ENCODE assay signal across 8 cellular contexts in genomic region chr19:6271721-6272410, GRCh38. TPM values are rescaled to one million over a fixed set of nuclear protein-coding genes. Genes with fewer than 3 reads are reported as not detected.
A peak's percentile ranks its signal among the peaks of the same experiment; 100 is the strongest.
DNase-seq lines count a peak whose midpoint lies in the region; ATAC-seq, FAIRE-seq and TF ChIP-seq lines count a peak whose summit lies in the region.

No MANE protein-coding gene starts in this region.

- peak overlapping the region; percentile 82 for H3K9ac ChIP-seq in GM23248

- no peaks in the 10 kb centered on the region for H3K36me3 ChIP-seq in GM23248 (ENCODE audit: low read depth)
- H3K36me3 ChIP-seq in prostate gland = no peaks in the 10 kb centered on the region
- peaks cover 2% of the 10 kb centered on the region in 2 donors for H3K36me3 ChIP-seq in small intestine (ENCODE audit: control insufficient read depth in 2 of 2, insufficient read depth in 2 of 2, low read length in 2 of 2)

- H3K4me1 ChIP-seq in GM23248 (ENCODE audit: insufficient read depth) = peaks cover 63% of the 10 kb centered on the region
- peaks cover 61% of the 10 kb centered on the region for H3K4me1 ChIP-seq in prostate gland (replicated peaks)
- peaks cover 0 to 16% of the 10 kb centered on the region in 2 donors for H3K4me1 ChIP-seq in small intestine (ENCODE audit: control insufficient read depth in 2 of 2, insufficient read depth in 1 of 2, low read depth in 1 of 2, low read length in 1 of 2)

- no peaks in the 10 kb centered on the region for H4K20me1 ChIP-seq in GM23248 (ENCODE audit: insufficient read depth)

- no peak for FAIRE-seq in small intestine (lab: Jason Lieb, UNC)

- H3K9me3 ChIP-seq in GM23248 (ENCODE audit: low read depth) (no peaks in the 10 kb centered on the region), prostate gland (no peaks in the 10 kb centered on the region), small intestine (ENCODE audit: control insufficient read depth, low read depth) (no peaks in the 10 kb centered on the region)

- intact Hi-C loops in left cardiac atrium (cut with DNase I) = loop anchor here (5.0 to 10.0 kb wide), 3 partner anchors 35 to 207 kb away; no protein-coding TSS in a partner anchor
- intact Hi-C loops in prostate gland (cut with DNase I) = loop anchor here (5.0 to 10.0 kb wide), 3 partner anchors 40 to 217 kb away; partner anchors contain the start of gene KHSRP

- no peaks in the 10 kb centered on the region for H3K27me3 ChIP-seq in GM23248 (replicated peaks; ENCODE audit: insufficient read depth)
- no peaks in the 10 kb centered on the region for H3K27me3 ChIP-seq in prostate gland (replicated peaks; ENCODE audit: insufficient read depth)
- no peaks in the 10 kb centered on the region for H3K27me3 ChIP-seq in small intestine (ENCODE audit: control insufficient read depth in 2 of 2, insufficient read depth in 2 of 2, low read length in 2 of 2)

- peak overlapping the region; percentile 24; the same call in 1 of the 2 replicates for H2AFZ ChIP-seq in GM23248

- no peaks in the 10 kb centered on the region for H3K9me2 ChIP-seq in GM23248 (ENCODE audit: insufficient read depth)

- TF ChIP-seq POLR2A in prostate gland (IDR thresholded peaks at IDR 0.05) = no peak

- H3F3A ChIP-seq in GM23248 (ENCODE audit: insufficient read depth) = peaks cover 44% of the 10 kb centered on the region

- peaks cover 86% of the 10 kb centered on the region for H3K79me2 ChIP-seq in GM23248 (ENCODE audit: insufficient read depth)

- no peak for TF ChIP-seq CTCF in prostate gland (IDR thresholded peaks at IDR 0.05)

- H3K4me3 ChIP-seq in GM23248 (peak overlapping the region; percentile 54), prostate gland (peak overlapping the region; percentile 4 to 18), small intestine (ENCODE audit: low read depth in 1 of 2, low read length in 2 of 2) (no peak overlapping the region)

- in situ Hi-C loops in GM23248 (cut with MboI) = no loop called here

- H3K27ac ChIP-seq in GM23248 = peak overlapping the region; percentile 97
- H3K27ac ChIP-seq in prostate gland = peak overlapping the region; percentile 79 to 87
- H3K27ac ChIP-seq in small intestine (ENCODE audit: low read depth in 1 of 2, low read length in 1 of 2) = peak overlapping the region in 1 of 2 donors; percentile 78

- H3K4me2 ChIP-seq in GM23248 (ENCODE audit: unreplicated experiment) = peak overlapping the region; percentile 87

- WGBS in GM23248 (ENCODE audit: low coverage in 1 of 2, low lambda C conversion rate in 2 of 2, missing lambda C conversion rate in 2 of 2), 2 experiments = 2% methylated on average over 29 to 35 of the region's 35 CpGs
- WGBS in prostate gland = 15% methylated on average over 35 of the region's 35 CpGs
- 39 to 82% (median 73%) methylated on average over 31 to 35 of the region's 35 CpGs for WGBS in small intestine, 3 donors

- DNase-seq in GM23248 (peak; percentile 89), amniotic epithelial cell (ENCODE audit: low read depth) (peak; percentile 63), left cardiac atrium (peak; percentile 94), prostate gland (ENCODE audit: low spot score) (peak; percentile 62), small intestine (no peak), NCI-H1930 (lab: John Stamatoyannopoulos, UW) (no peak), DMS153 (lab: John Stamatoyannopoulos, UW) (no peak)

- ATAC-seq in left cardiac atrium (peak; percentile 79 to 86), HG02852 (IDR thresholded peaks at IDR 0.05; ENCODE audit: unreplicated experiment) (no peak)

RNA-seq across cellular contexts. Expression of gene MLLT1, which starts 7.9 kb away (rescaled TPM):
- total RNA-seq in GM23248 (2014; rRNA removed; shearing (Covaris generic)) = 17.3 and 19.1 TPM in 2 replicates
- polyA plus RNA-seq in GM23248 (2016; fragmentation: Nextera tagmentation; extraction: Ambion mirVana) = 13.3 and 14.3 TPM in 2 replicates
- 10 to 100 TPM; 40.1 to 51.4 TPM for total RNA-seq in left cardiac atrium
- 10 to 100 TPM; 39.9 to 41.4 TPM for total RNA-seq in prostate gland
- polyA plus RNA-seq in small intestine = 10 to 100 TPM; 15.1 to 24.5 (median 19.2) TPM

Comparison
In these comparisons a context has a peak if more than half of its experiments do, and no peak if none do; other contexts are left out.
1. DNase-seq: peak in GM23248 (single experiment), amniotic epithelial cell (single experiment), left cardiac atrium (single experiment) and prostate gland (single experiment); none in small intestine (single experiment), NCI-H1930 (0 of 2) and DMS153 (single experiment).
2. H3K4me3 ChIP-seq: peak in GM23248 (single experiment) and prostate gland (2 of 2); none in small intestine (0 of 2).